1 cellular context compared by ENCODE assay signal in the genomic region with DNA sequence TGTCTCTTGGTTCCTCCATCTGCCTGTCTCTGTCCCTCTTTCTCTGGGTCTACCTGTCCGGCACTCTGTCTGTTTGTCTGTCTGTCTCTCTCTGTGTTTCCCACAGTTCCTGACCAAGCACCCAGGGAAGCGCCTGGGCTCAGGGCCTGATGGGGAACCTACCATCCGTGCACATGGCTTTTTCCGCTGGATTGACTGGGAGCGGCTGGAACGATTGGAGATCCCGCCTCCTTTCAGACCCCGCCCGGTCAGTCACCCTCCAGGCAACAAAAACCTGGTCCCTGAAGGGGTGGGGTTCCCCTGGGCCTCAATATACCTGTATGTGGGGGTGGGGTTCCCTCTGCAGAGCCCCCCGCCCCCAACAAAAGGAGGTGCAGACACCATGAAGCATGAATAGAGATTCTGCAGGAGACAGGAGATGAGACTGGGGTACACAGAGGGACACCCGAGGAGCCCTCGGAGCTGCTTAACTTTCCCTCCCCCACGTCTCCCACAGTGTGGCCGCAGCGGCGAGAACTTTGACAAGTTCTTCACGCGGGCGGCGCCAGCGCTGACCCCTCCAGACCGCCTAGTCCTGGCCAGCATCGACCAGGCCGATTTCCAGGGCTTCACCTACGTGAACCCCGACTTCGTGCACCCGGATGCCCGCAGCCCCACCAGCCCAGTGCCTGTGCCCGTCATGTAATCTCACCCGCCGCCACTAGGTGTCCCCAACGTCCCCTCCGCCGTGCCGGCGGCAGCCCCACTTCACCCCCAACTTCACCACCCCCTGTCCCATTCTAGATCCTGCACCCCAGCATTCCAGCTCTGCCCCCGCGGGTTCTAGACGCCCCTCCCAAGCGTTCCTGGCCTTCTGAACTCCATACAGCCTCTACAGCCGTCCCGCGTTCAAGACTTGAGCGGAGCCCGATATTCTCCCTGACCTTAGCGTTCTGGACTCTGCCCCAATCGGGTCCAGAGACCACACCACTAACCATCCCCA.
A peak's percentile ranks its signal among the peaks of the same experiment; 100 is the strongest.
TF ChIP-seq lines count a peak whose summit lies in the region.

No MANE protein-coding gene starts in this region.

TF ChIP-seq in IMR-90, 13 proteins besides CTCF, POLR2A, EP300 and RAD21:
- TF ChIP-seq MAZ (IDR thresholded peaks at IDR 0.05; ENCODE audit: borderline replicate concordance, low read depth, low read length) (peak; percentile 29; the same call in 1 of the 2 replicates), NFE2L2 (IDR thresholded peaks at IDR 0.05; ENCODE audit: low read depth, low read length) (no peak), SMC3 (IDR thresholded peaks at IDR 0.05; ENCODE audit: low read depth, low read length) (peak; percentile 44; the same call in 1 of the 2 replicates)
